ENCODE assay signal across 1 cellular context in genomic region chr22:49828599-49828965, GRCh38.
TF ChIP-seq lines count a peak whose summit lies in the region.

No MANE protein-coding gene starts in this region.

TF ChIP-seq in neural cell, 6 proteins besides CTCF, POLR2A, EP300 and RAD21:
- TF ChIP-seq SMC3 (conservative IDR thresholded peaks at IDR 0.05; ENCODE audit: poor library complexity) (no peak), EZH2 (IDR thresholded peaks at IDR 0.05; ENCODE audit: borderline replicate concordance, insufficient read depth, low read length, poor library complexity, severe bottlenecking) (no peak), REST (IDR thresholded peaks at IDR 0.05; ENCODE audit: borderline replicate concordance) (no peak), TAF1 (IDR thresholded peaks at IDR 0.05; ENCODE audit: low read depth) (no peak), MXI1 (conservative IDR thresholded peaks at IDR 0.05; ENCODE audit: poor library complexity, severe bottlenecking) (no peak)
